Comparison of ENCODE assay signal across 8 cellular contexts in the genomic region with DNA sequence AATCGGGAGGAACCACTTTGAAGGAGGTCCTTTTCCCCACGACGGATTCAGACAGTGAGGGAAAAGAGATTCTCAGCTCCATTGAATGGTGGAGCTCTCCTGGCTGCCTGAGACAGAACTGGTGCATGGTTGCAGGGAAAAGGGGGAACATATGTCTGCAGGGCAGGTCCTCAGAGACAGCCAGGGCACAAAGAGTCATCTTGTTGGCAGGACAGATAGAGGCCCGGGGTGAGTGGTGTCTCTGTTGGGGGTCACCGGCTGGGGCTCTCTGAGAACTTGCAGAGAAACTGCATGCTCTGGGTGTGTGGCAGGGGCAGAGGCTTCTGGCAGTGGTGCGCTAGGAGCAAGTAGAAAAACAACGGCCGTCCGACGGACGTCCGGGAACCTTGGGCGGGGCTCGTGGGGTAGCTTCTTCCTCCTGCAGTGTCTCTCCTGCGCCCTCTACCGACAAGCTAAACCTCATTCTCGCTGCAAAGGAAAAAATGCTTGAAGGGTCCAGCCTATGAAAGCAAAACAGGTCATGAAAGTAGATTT.
A peak's percentile ranks its signal among the peaks of the same experiment; 100 is the strongest.
DNase-seq lines count a peak whose midpoint lies in the region; ATAC-seq and TF ChIP-seq lines count a peak whose summit lies in the region.

No MANE protein-coding gene starts in this region.

- H3K9me1 ChIP-seq in IMR-90 (ENCODE audit: insufficient read depth, low read length), result no peaks in the 10 kb centered on the region

- in situ Hi-C loops in IMR-90 (cut with MboI; ENCODE audit: low sequenced_read_pairs), result no loop called here

- no peak overlapping the region for H2AK5ac ChIP-seq in IMR-90 (ENCODE audit: low read depth, low read length)

- H2BK5ac ChIP-seq in IMR-90 (ENCODE audit: low read depth, low read length, poor library complexity, severe bottlenecking), result no peak overlapping the region

- no peaks in the 10 kb centered on the region for H3K9me3 Mint-ChIP-seq in progenitor cell of endocrine pancreas (ENCODE audit: low read depth)

- no peaks in the 10 kb centered on the region for H3K4me1 ChIP-seq in IMR-90 (ENCODE audit: control insufficient read depth, insufficient read depth, low read length)

- H2BK120ac ChIP-seq in IMR-90 (ENCODE audit: low read depth, low read length), result peak overlapping the region; percentile 44; the same call in 1 of the 2 replicates

- H3K9ac ChIP-seq in IMR-90 (ENCODE audit: low read depth, low read length), result 0 out of 2 replicates have a peak overlapping the region, but pooled peaks have one; percentile 24

- intact Hi-C loops in IMR-90 (cut with micrococcal nuclease) (loop anchor here (1.0 to 5.0 kb wide), 3 partner anchors 47 to 642 kb away; no protein-coding TSS in a partner anchor), Right ventricle myocardium inferior (cut with DNase I) (loop anchor here (1.0 to 5.0 kb wide), 2 partner anchors 47 to 472 kb away; no protein-coding TSS in a partner anchor)

- no TSS peak for BruUV-seq in IMR-90 (replicated peaks; lab: Mats Ljungman, UMichigan)

- peak overlapping the region; percentile 13; the same call in 1 of the 2 replicates for H3K27ac ChIP-seq in IMR-90 (ENCODE audit: insufficient read depth, low read length)

- WGBS in IMR-90 (ENCODE audit: extremely low coverage in 2 of 2, insufficient read length in 1 of 2), 2 experiments, result 20% methylated on average over 1 of the region's 17 CpGs; no CpG with 5 or more reads in 1 of the 2 experiments

- H2BK15ac ChIP-seq in IMR-90 (ENCODE audit: low read depth, low read length), result no peak overlapping the region; the same call in 2 of the 3 replicates

- H2AK9ac ChIP-seq in IMR-90 (replicated peaks; ENCODE audit: low read depth, low read length, poor library complexity), result no peak overlapping the region

- H3K27me3 ChIP-seq in IMR-90 (ENCODE audit: control insufficient read depth, insufficient read depth, low read length), result peaks cover 14% of the 10 kb centered on the region

- TF ChIP-seq CTCF in IMR-90 (conservative IDR thresholded peaks at IDR 0.05; ENCODE audit: low read depth, low read length), result peak; percentile 79
- TF ChIP-seq CTCF in progenitor cell of endocrine pancreas (IDR thresholded peaks at IDR 0.05; ENCODE audit: unreplicated experiment), result peak; percentile 80

- CTCF ChIA-PET in IMR-90 (lab: Yijun Ruan, JAX), result interaction anchor here (0.6 to 1.7 kb wide), 11 partner anchors 10 to 426 kb away, joined by 3 to 7 read pairs (median 4); no protein-coding TSS in a partner anchor

- no peaks in the 10 kb centered on the region for H3K9me3 ChIP-seq in IMR-90 (ENCODE audit: control insufficient read depth, insufficient read depth, low read length)

- H2AFZ ChIP-seq in IMR-90 (replicated peaks; ENCODE audit: low read length, poor library complexity), result peak overlapping the region; percentile 98

- no peak overlapping the region for H2BK20ac ChIP-seq in IMR-90 (ENCODE audit: low read depth, low read length)

- H3K4ac ChIP-seq in IMR-90 (ENCODE audit: low read depth, low read length), result peak overlapping the region; percentile 32; the same call in 1 of the 2 replicates

- H3K4me3 ChIP-seq in IMR-90 (ENCODE audit: insufficient read depth, low read depth, low read length), result peak overlapping the region; percentile 25

- no peaks in the 10 kb centered on the region for H3K36me3 Mint-ChIP-seq in progenitor cell of endocrine pancreas (ENCODE audit: insufficient read depth)

- peak overlapping the region; percentile 39 for H3K4me2 ChIP-seq in IMR-90 (ENCODE audit: low read depth, low read length)

- DNase-seq in activated CD4-positive, alpha-beta T cell treated with anti-CD3 and anti-CD28 coated beads for 24 hours (ENCODE audit: low read depth in 2 of 2), result peak; percentile 38 to 45
- no peak for DNase-seq in activated CD4-positive, alpha-beta T cell treated with anti-CD3 and anti-CD28 coated beads for 1 hour
- DNase-seq in IMR-90, result peak; percentile 73
- peak; percentile 50 for DNase-seq in activated naive CD4-positive, alpha-beta T cell treated with anti-CD3 and anti-CD28 coated beads, Interleukin-2, amount 50 U/mL, for 16 hours
- DNase-seq in Right ventricle myocardium inferior (ENCODE audit: missing footprints), result peak; percentile 81
- DNase-seq in progenitor cell of endocrine pancreas (ENCODE audit: low spot score, unreplicated experiment), result peak; percentile 54
- no peak for DNase-seq in superior temporal gyrus (ENCODE audit: extremely low spot score)

- peak overlapping the region; percentile 76 to 86 for H4K8ac ChIP-seq in IMR-90 (ENCODE audit: low read depth in 2 of 2, low read length in 2 of 2)

- no peak overlapping the region for H3K23ac ChIP-seq in IMR-90 (ENCODE audit: low read depth, low read length)

- no peaks in the 10 kb centered on the region for H3K79me1 ChIP-seq in IMR-90 (ENCODE audit: low read depth in 1 of 2, low read length in 2 of 2)

- H4K91ac ChIP-seq in IMR-90 (ENCODE audit: insufficient read depth, low read depth, low read length), result no peak overlapping the region; the same call in 1 of the 2 replicates

- dilution Hi-C loops in IMR-90 (cut with HindIII; ENCODE audit: low sequenced_read_pairs, unreplicated experiment), result no loop called here

- H3K18ac ChIP-seq in IMR-90 (ENCODE audit: low read depth, low read length), result peak overlapping the region; percentile 4; the same call in 1 of the 2 replicates

- H4K20me1 ChIP-seq in IMR-90 (ENCODE audit: insufficient read depth, low read length), result no peaks in the 10 kb centered on the region

- no peak for TF ChIP-seq POLR2A in IMR-90 (IDR thresholded peaks at IDR 0.05; ENCODE audit: low read depth, low read length)
- peak; percentile 45; the same call in 1 of the 2 replicates for TF ChIP-seq POLR2A in Raji (IDR thresholded peaks at IDR 0.05; ENCODE audit: insufficient read depth, low read depth, low read length)

- H3K4me1 Mint-ChIP-seq in progenitor cell of endocrine pancreas (ENCODE audit: low read depth), result peaks cover 7% of the 10 kb centered on the region

- POLR2A ChIA-PET in IMR-90 (lab: Charles Lee; ENCODE audit: unreplicated experiment), result interaction anchor here (0.6 kb wide), 1 partner anchor 964 kb away, joined by 10 read pairs; no protein-coding TSS in a partner anchor

- no peak overlapping the region for H3K56ac ChIP-seq in IMR-90 (ENCODE audit: extremely low read depth, insufficient read depth, low read length)

- H3K4me3 Mint-ChIP-seq in progenitor cell of endocrine pancreas (ENCODE audit: low read depth), result peak overlapping the region; percentile 73

- H4K5ac ChIP-seq in IMR-90 (ENCODE audit: low read depth, low read length), result peak overlapping the region; percentile 70

- peak; percentile 97 for ATAC-seq in IMR-90 (ENCODE audit: low read depth)
- ATAC-seq in Right ventricle myocardium inferior, result peak; percentile 94

- H3K36me3 ChIP-seq in IMR-90 (ENCODE audit: control insufficient read depth, insufficient read depth, low read length), result no peaks in the 10 kb centered on the region

- peak overlapping the region; percentile 76 for H3K27ac Mint-ChIP-seq in progenitor cell of endocrine pancreas

- H3K14ac ChIP-seq in IMR-90 (replicated peaks; ENCODE audit: low read depth, low read length), result peak overlapping the region; percentile 48; the same call in 1 of the 2 replicates

- peak; percentile 67 for TF ChIP-seq RAD21 in IMR-90 (IDR thresholded peaks at IDR 0.05; ENCODE audit: low read length)

- H3K27me3 Mint-ChIP-seq in progenitor cell of endocrine pancreas, result peaks cover 2% of the 10 kb centered on the region

TF ChIP-seq in IMR-90, 13 proteins besides CTCF, POLR2A, EP300 and RAD21:
- peak; percentile 40; the same call in 1 of the 2 replicates for TF ChIP-seq MAZ (IDR thresholded peaks at IDR 0.05; ENCODE audit: borderline replicate concordance, low read depth, low read length)
- peak; percentile 68 for TF ChIP-seq SMC3 (IDR thresholded peaks at IDR 0.05; ENCODE audit: low read depth, low read length)
- no peak for TF ChIP-seq MAFK (IDR thresholded peaks at IDR 0.05; ENCODE audit: low read depth, low read length)
- no peak for TF ChIP-seq NFE2L2 (IDR thresholded peaks at IDR 0.05; ENCODE audit: low read depth, low read length)
- TF ChIP-seq, protein P1, sequence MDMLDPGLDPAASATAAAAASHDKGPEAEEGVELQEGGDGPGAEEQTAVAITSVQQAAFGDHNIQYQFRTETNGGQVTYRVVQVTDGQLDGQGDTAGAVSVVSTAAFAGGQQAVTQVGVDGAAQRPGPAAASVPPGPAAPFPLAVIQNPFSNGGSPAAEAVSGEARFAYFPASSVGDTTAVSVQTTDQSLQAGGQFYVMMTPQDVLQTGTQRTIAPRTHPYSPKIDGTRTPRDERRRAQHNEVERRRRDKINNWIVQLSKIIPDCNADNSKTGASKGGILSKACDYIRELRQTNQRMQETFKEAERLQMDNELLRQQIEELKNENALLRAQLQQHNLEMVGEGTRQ (IDR thresholded peaks at IDR 0.05; ENCODE audit: low read depth, low read length), result no peak

Comparison
In these comparisons a context has a peak if more than half of its experiments do, and no peak if none do; other contexts are left out.
1. DNase-seq: peak in activated CD4-positive, alpha-beta T cell treated with anti-CD3 and anti-CD28 coated beads for 24 hours (2 of 2), IMR-90 (single experiment), activated naive CD4-positive, alpha-beta T cell treated with anti-CD3 and anti-CD28 coated beads, Interleukin-2, amount 50 U/mL, for 16 hours (single experiment), Right ventricle myocardium inferior (single experiment) and progenitor cell of endocrine pancreas (single experiment); none in activated CD4-positive, alpha-beta T cell treated with anti-CD3 and anti-CD28 coated beads for 1 hour (single experiment) and superior temporal gyrus (single experiment).